In genomic region chrX:13721371-13721770, GRCh38 we compare ENCODE assay signal across 10 cellular contexts. TPM values are rescaled to one million over a fixed set of nuclear protein-coding genes. Genes with fewer than 3 reads are reported as not detected.
DNase-seq lines count a peak whose midpoint lies in the region; ATAC-seq and TF ChIP-seq lines count a peak whose summit lies in the region.
"Had no signal": no experiment of that assay in that cellular context is flagged by ENCODE, and none has a peak within 500 bp of the region (broad histone marks: within the 10 kb centered on the region; RNA-seq: fewer than 3 reads in every experiment).

No MANE protein-coding gene starts in this region.

- no peak overlapping the region for H3K4ac ChIP-seq in mesenchymal stem cell (ENCODE audit: low read depth in 1 of 2, low read length in 2 of 2)

- peak overlapping the region; percentile 62 for H3K27ac ChIP-seq in cardiac muscle cell
- peak overlapping the region in 1 of 12 donors; percentile 57 for H3K27ac ChIP-seq in heart left ventricle
- H3K27ac ChIP-seq in OCI-LY7 (ENCODE audit: low read depth, low read length, poor library complexity, severe bottlenecking), result peak overlapping the region; percentile 68
- no peak overlapping the region for H3K27ac ChIP-seq in mesenchymal stem cell (ENCODE audit: low read length, poor library complexity, severe bottlenecking)
- H3K27ac ChIP-seq in urinary bladder (ENCODE audit: low read depth), result peak overlapping the region; percentile 56

- no peak for DNase-seq in cardiac muscle cell (ENCODE audit: low read depth in 1 of 2, low spot score in 1 of 2)
- no peak for DNase-seq in heart left ventricle
- no peak for DNase-seq in OCI-LY7 (ENCODE audit: low spot score)
- no peak for DNase-seq in mesenchymal stem cell
- DNase-seq in activated CD4-positive, alpha-beta T cell treated with anti-CD3 and anti-CD28 coated beads for 4 hours, result no peak
- DNase-seq: activated naive CD4-positive, alpha-beta T cell treated with anti-CD3 and anti-CD28 coated beads, Interleukin-2, amount 10 ng/mL, durations not matched to agents 7 days and 5 days had no signal

- H3K27me3 ChIP-seq in cardiac muscle cell (no peaks in the 10 kb centered on the region), heart left ventricle (no peaks in the 10 kb centered on the region), mesenchymal stem cell (ENCODE audit: control insufficient read depth in 1 of 2, insufficient read depth in 1 of 2, low read length in 2 of 2) (no peaks in the 10 kb centered on the region)

- H2AFZ ChIP-seq in OCI-LY7 (ENCODE audit: low read length), result no peak overlapping the region
- no peak overlapping the region for H2AFZ ChIP-seq in mesenchymal stem cell (ENCODE audit: low read depth, low read length)

- no peak overlapping the region for H4K91ac ChIP-seq in mesenchymal stem cell (ENCODE audit: low read length)

- CTCF ChIA-PET in OCI-LY7 (lab: Charles Lee; ENCODE audit: unreplicated experiment), result no interaction called here

- WGBS in heart left ventricle, 4 donors, result 79 to 92% (median 84%) methylated on average over 4 of the region's 4 CpGs
- 100% methylated on average over 1 of the region's 4 CpGs for WGBS in mesenchymal stem cell
- 36% methylated on average over 4 of the region's 4 CpGs for WGBS in urinary bladder

- no TSS peak for BruUV-seq in OCI-LY7 (replicated peaks; lab: Mats Ljungman, UMichigan)

- no peak overlapping the region for H3K18ac ChIP-seq in mesenchymal stem cell (ENCODE audit: low read depth in 1 of 2, low read length in 2 of 2)

- H3K4me2 ChIP-seq in OCI-LY7 (ENCODE audit: low read length) (peak overlapping the region; percentile 60; the same call in 1 of the 2 replicates), mesenchymal stem cell (ENCODE audit: low read length, poor library complexity, severe bottlenecking) (no peak overlapping the region)

- no peaks in the 10 kb centered on the region for H3K9me2 ChIP-seq in OCI-LY7 (ENCODE audit: insufficient read depth, low read length)

- H3K4me1 ChIP-seq in cardiac muscle cell (ENCODE audit: low read depth) (peaks cover 10% of the 10 kb centered on the region), heart left ventricle (peaks cover 0 to 25% (median 1%) of the 10 kb centered on the region in 12 donors), OCI-LY7 (ENCODE audit: insufficient read depth, low read length, poor library complexity, severe bottlenecking) (peaks cover 32% of the 10 kb centered on the region), mesenchymal stem cell (ENCODE audit: control insufficient read depth, insufficient read depth, low read depth, low read length) (peaks cover 5% of the 10 kb centered on the region), urinary bladder (ENCODE audit: insufficient read depth) (no peaks in the 10 kb centered on the region)

- no peak overlapping the region for H2AK5ac ChIP-seq in mesenchymal stem cell (ENCODE audit: low read length, severe bottlenecking)

- H2BK120ac ChIP-seq in mesenchymal stem cell (ENCODE audit: low read depth, low read length), result no peak overlapping the region

- H4K8ac ChIP-seq in mesenchymal stem cell (ENCODE audit: low read length), result no peak overlapping the region

- intact Hi-C loops in heart left ventricle (cut with DNase I), result no loop called here
- intact Hi-C loops in OCI-LY7 (cut with micrococcal nuclease; ENCODE audit: unreplicated experiment), result no loop called here

- no peak overlapping the region for H3K4me3 ChIP-seq in cardiac muscle cell
- H3K4me3 ChIP-seq in heart left ventricle, result no peak overlapping the region
- H3K4me3 ChIP-seq in OCI-LY7 (ENCODE audit: low read depth, low read length, poor library complexity, severe bottlenecking), result peak overlapping the region; percentile 46
- no peak overlapping the region for H3K4me3 ChIP-seq in mesenchymal stem cell (ENCODE audit: insufficient read depth in 1 of 2, low read depth in 1 of 2, low read length in 2 of 2)
- H3K4me3 ChIP-seq in urinary bladder (ENCODE audit: low read depth, low read length), result no peak overlapping the region

- no peak for TF ChIP-seq CTCF in cardiac muscle cell (IDR thresholded peaks at IDR 0.05; ENCODE audit: low read depth, low read length)
- no peak for TF ChIP-seq CTCF in heart left ventricle (IDR thresholded peaks at IDR 0.05)
- no peak for TF ChIP-seq CTCF in OCI-LY7 (conservative IDR thresholded peaks at IDR 0.05; ENCODE audit: low read length)

- TF ChIP-seq POLR2A in heart left ventricle (IDR thresholded peaks at IDR 0.05), result no peak

- peak overlapping the region; percentile 13 for H3K9ac ChIP-seq in mesenchymal stem cell (ENCODE audit: low read length)

- H3K9me3 ChIP-seq in cardiac muscle cell (ENCODE audit: low read depth) (no peaks in the 10 kb centered on the region), heart left ventricle (no peaks in the 10 kb centered on the region), OCI-LY7 (ENCODE audit: low read length) (no peaks in the 10 kb centered on the region), mesenchymal stem cell (ENCODE audit: control insufficient read depth, low read length) (no peaks in the 10 kb centered on the region)

- no peak overlapping the region for H3K14ac ChIP-seq in mesenchymal stem cell (ENCODE audit: low read length in 2 of 2)

- POLR2A ChIA-PET in OCI-LY7 (lab: Charles Lee), result interaction anchor here (0.9 to 1.9 kb wide), 6 partner anchors 10 to 34 kb away, joined by 3 to 17 read pairs (median 4); partner anchors contain the start of genes OFD1 and TRAPPC2

- H2BK12ac ChIP-seq in mesenchymal stem cell (ENCODE audit: low read length in 2 of 2), result no peak overlapping the region

- ATAC-seq in heart left ventricle, result no peak
- ATAC-seq in HG03378 (IDR thresholded peaks at IDR 0.05; ENCODE audit: unreplicated experiment), result no peak
- no peak for ATAC-seq in HG02642 (IDR thresholded peaks at IDR 0.05; ENCODE audit: poor library complexity, unreplicated experiment)
- ATAC-seq: Right ventricle myocardium inferior had no signal

- no peaks in the 10 kb centered on the region for H3K79me1 ChIP-seq in mesenchymal stem cell (replicated peaks; ENCODE audit: low read length, poor library complexity, severe bottlenecking)

- no peak overlapping the region for H3K23ac ChIP-seq in mesenchymal stem cell (ENCODE audit: low read length in 2 of 2)

- H2BK15ac ChIP-seq in mesenchymal stem cell (ENCODE audit: low read depth, poor library complexity, severe bottlenecking), result no peak overlapping the region

- peaks cover 60% of the 10 kb centered on the region for H3K79me2 ChIP-seq in OCI-LY7 (ENCODE audit: insufficient read depth, low read depth, low read length)

- no peak overlapping the region for H2BK5ac ChIP-seq in mesenchymal stem cell (ENCODE audit: low read depth, low read length, poor library complexity, severe bottlenecking)

- H3K36me3 ChIP-seq in cardiac muscle cell, result peaks cover 11% of the 10 kb centered on the region
- H3K36me3 ChIP-seq in heart left ventricle, result peaks cover 0 to 20% (median 2%) of the 10 kb centered on the region in 9 donors
- H3K36me3 ChIP-seq in OCI-LY7 (ENCODE audit: insufficient read depth, low read length), result peaks cover 72% of the 10 kb centered on the region
- H3K36me3 ChIP-seq in mesenchymal stem cell (ENCODE audit: control insufficient read depth in 1 of 2, insufficient read depth in 2 of 2, low read depth in 1 of 2, low read length in 2 of 2), result peaks cover 8 to 16% of the 10 kb centered on the region in 2 experiments
- H3K36me3 ChIP-seq in urinary bladder (ENCODE audit: insufficient read depth), result no peaks in the 10 kb centered on the region

- no peaks in the 10 kb centered on the region for H4K20me1 ChIP-seq in OCI-LY7 (ENCODE audit: insufficient read depth, low read length)

RNA-seq across cellular contexts. Expression of gene TRAPPC2, which starts 13.0 kb away (rescaled TPM):
- total RNA-seq in cardiac muscle cell (22.4 and 25.2 TPM in 2 replicates), heart left ventricle (10 to 100 TPM in 1 of 9 donors, 1 to 10 TPM in 8; 4.4 to 11.1 (median 5.3) TPM), OCI-LY7 (2022) (27.0 and 32.3 TPM in 2 replicates), urinary bladder (45.0 TPM)
- polyA plus RNA-seq in cardiac muscle cell (27.9 and 35.1 TPM in 2 replicates), heart left ventricle (1 to 10 TPM; 3.5 to 4.6 TPM), urinary bladder (7.7 TPM)
- total RNA-seq in OCI-LY7 (2014; rRNA removed; shearing (Covaris generic)), result 16.4 and 22.2 TPM in 2 replicates
- 6.8 TPM for polyA plus RNA-seq in mesenchymal stem cell (2013, experiment 1 of 2)
- polyA plus RNA-seq in mesenchymal stem cell (2013, experiment 2 of 2), result 8.0 TPM

RNA-seq across cellular contexts. Expression of gene OFD1, which starts 13.2 kb away (rescaled TPM):
- total RNA-seq in cardiac muscle cell (45.0 and 46.6 TPM in 2 replicates), heart left ventricle (10 to 100 TPM in 4 of 9 donors, 1 to 10 TPM in 5; 5.6 to 12.9 (median 8.9) TPM), OCI-LY7 (2022) (64.7 and 69.8 TPM in 2 replicates), urinary bladder (52.3 TPM)
- polyA plus RNA-seq in cardiac muscle cell (48.0 and 69.7 TPM in 2 replicates), heart left ventricle (10 to 100 TPM in 1 of 2 donors, 1 to 10 TPM in 1; 7.2 to 15.8 TPM), urinary bladder (11.4 TPM)
- 60.7 and 71.0 TPM in 2 replicates for total RNA-seq in OCI-LY7 (2014; rRNA removed; shearing (Covaris generic))
- 9.2 TPM for polyA plus RNA-seq in mesenchymal stem cell (2013, experiment 1 of 2)
- polyA plus RNA-seq in mesenchymal stem cell (2013, experiment 2 of 2), result 7.8 TPM

RNA-seq across cellular contexts. Expression of gene RAB9A, which starts 32.4 kb away (rescaled TPM):
- total RNA-seq in cardiac muscle cell (33.7 and 34.8 TPM in 2 replicates), heart left ventricle (10 to 100 TPM; 17.4 to 34.2 (median 21.7) TPM), OCI-LY7 (2022) (9.4 and 11.7 TPM in 2 replicates), urinary bladder (36.2 TPM)
- polyA plus RNA-seq in cardiac muscle cell (36.3 and 56.6 TPM in 2 replicates), heart left ventricle (10 to 100 TPM in 1 of 2 donors, 1 to 10 TPM in 1; 6.8 to 29.2 TPM), urinary bladder (27.9 TPM)
- 11.2 and 14.1 TPM in 2 replicates for total RNA-seq in OCI-LY7 (2014; rRNA removed; shearing (Covaris generic))
- 23.9 TPM for polyA plus RNA-seq in mesenchymal stem cell (2013, experiment 1 of 2)
- polyA plus RNA-seq in mesenchymal stem cell (2013, experiment 2 of 2), result 25.8 TPM
